8 cellular contexts compared by ENCODE assay signal in genomic region chr5:172897067-172897690, GRCh38.
DNase-seq lines count a peak whose midpoint lies in the region; ATAC-seq and TF ChIP-seq lines count a peak whose summit lies in the region.
"Not testable (repeated sequence)": the region's sequence is repeated elsewhere in the genome, so short reads cannot be mapped to it uniquely, and the experiment has no call there.

No MANE protein-coding gene starts in this region.

- H3K4me2 ChIP-seq in hepatocyte, result not testable (repeated sequence)
- peak overlapping the region; percentile 37 for H3K4me2 ChIP-seq in skeletal muscle satellite cell (ENCODE audit: low read length)

- TF ChIP-seq CTCF in CD8-positive, alpha-beta T cell (IDR thresholded peaks at IDR 0.05); hepatocyte (IDR thresholded peaks at IDR 0.05; ENCODE audit: poor library complexity); natural killer cell (IDR thresholded peaks at IDR 0.05); type B pancreatic cell (conservative IDR thresholded peaks at IDR 0.05): not testable (repeated sequence)

- not testable (repeated sequence) for H3K9me3 ChIP-seq in CD8-positive, alpha-beta T cell (ENCODE audit: low read length); adipocyte (ENCODE audit: control insufficient read depth, low read length); duodenal mucosa (ENCODE audit: control insufficient read depth in 1 of 2, low read length in 2 of 2); hepatocyte (ENCODE audit: low read depth); skeletal muscle satellite cell (replicated peaks; ENCODE audit: low read length)

- not testable (repeated sequence) for H3K36me3 ChIP-seq in CD8-positive, alpha-beta T cell (ENCODE audit: insufficient read depth, low read length); hepatocyte (replicated peaks; ENCODE audit: insufficient read depth, low read depth)
- H3K36me3 ChIP-seq in adipocyte (ENCODE audit: control insufficient read depth, insufficient read depth, low read length, severe bottlenecking), result peaks cover 42% of the 10 kb centered on the region
- H3K36me3 ChIP-seq in duodenal mucosa (ENCODE audit: control insufficient read depth in 1 of 2, insufficient read depth in 2 of 2, low read length in 2 of 2), result peaks cover 32 to 45% of the 10 kb centered on the region in 2 donors
- peaks cover 56% of the 10 kb centered on the region for H3K36me3 ChIP-seq in skeletal muscle satellite cell (ENCODE audit: insufficient read depth, low read length)

- not testable (repeated sequence) for H3K4me1 ChIP-seq in CD8-positive, alpha-beta T cell (ENCODE audit: insufficient read depth, low read length)
- H3K4me1 ChIP-seq in adipocyte (ENCODE audit: control insufficient read depth, insufficient read depth, low read length), result peaks cover 49% of the 10 kb centered on the region
- peaks cover 0 to 16% of the 10 kb centered on the region in 2 donors for H3K4me1 ChIP-seq in duodenal mucosa (ENCODE audit: control insufficient read depth in 1 of 2, insufficient read depth in 2 of 2, low read length in 2 of 2)
- peaks cover 22% of the 10 kb centered on the region for H3K4me1 ChIP-seq in hepatocyte (ENCODE audit: insufficient read depth)
- peaks cover 59% of the 10 kb centered on the region for H3K4me1 ChIP-seq in skeletal muscle satellite cell (ENCODE audit: control insufficient read depth, insufficient read depth, low read length)

- not testable (repeated sequence) for H4K20me1 ChIP-seq in hepatocyte (ENCODE audit: insufficient read depth, poor library complexity, severe bottlenecking)

- H3K9ac ChIP-seq in adipocyte (ENCODE audit: low read length), result peak overlapping the region; percentile 72
- peak overlapping the region in 1 of 2 donors; percentile 35 for H3K9ac ChIP-seq in duodenal mucosa (ENCODE audit: low read depth in 1 of 2, low read length in 2 of 2)
- peak overlapping the region; percentile 89 for H3K9ac ChIP-seq in skeletal muscle satellite cell (ENCODE audit: low read depth, low read length)

- 86% methylated on average over 9 of the region's 9 CpGs for WGBS in hepatocyte (ENCODE audit: low lambda C conversion rate, missing lambda C conversion rate)

- H3K4me3 ChIP-seq in CD8-positive, alpha-beta T cell (ENCODE audit: low read depth, low read length); hepatocyte; skeletal muscle satellite cell (ENCODE audit: low read length): not testable (repeated sequence)
- H3K4me3 ChIP-seq in adipocyte (ENCODE audit: low read length) (peak overlapping the region; percentile 64), duodenal mucosa (ENCODE audit: low read depth in 1 of 2, low read length in 2 of 2) (peak overlapping the region in 1 of 2 donors; percentile 34)

- not testable (repeated sequence) for H3K79me2 ChIP-seq in hepatocyte

- not testable (repeated sequence) for H3K4me1 Mint-ChIP-seq in CD8-positive, alpha-beta T cell (ENCODE audit: low read depth); T-helper 2 cell treated with Interferon-gamma antibody and Interleukin-4, amounts not matched to agents 5 μg/mL and 100 μg/mL, for 36 hours (ENCODE audit: low read depth)
- peaks cover 11 to 16% of the 10 kb centered on the region in 2 donors for H3K4me1 Mint-ChIP-seq in natural killer cell
- H3K4me1 Mint-ChIP-seq in type B pancreatic cell (ENCODE audit: unreplicated experiment), result peaks cover 45% of the 10 kb centered on the region

- not testable (repeated sequence) for H3K27me3 Mint-ChIP-seq in CD8-positive, alpha-beta T cell (ENCODE audit: low read depth); T-helper 2 cell treated with Interferon-gamma antibody and Interleukin-4, amounts not matched to agents 5 μg/mL and 100 μg/mL, for 36 hours (ENCODE audit: low read depth); natural killer cell (ENCODE audit: low read depth in 2 of 2); type B pancreatic cell

- H2AFZ ChIP-seq in hepatocyte, result not testable (repeated sequence)

- H3K9me2 ChIP-seq in hepatocyte (replicated peaks; ENCODE audit: insufficient read depth), result not testable (repeated sequence)

- not testable (repeated sequence) for H3K9me3 Mint-ChIP-seq in CD8-positive, alpha-beta T cell; T-helper 2 cell treated with Interferon-gamma antibody and Interleukin-4, amounts not matched to agents 5 μg/mL and 100 μg/mL, for 36 hours; natural killer cell; type B pancreatic cell

- peak overlapping the region; percentile 10 for H3K27ac ChIP-seq in CD8-positive, alpha-beta T cell (ENCODE audit: low read depth, low read length)
- H3K27ac ChIP-seq in duodenal mucosa (ENCODE audit: low read depth, low read length) (peak overlapping the region; percentile 86), hepatocyte (peak overlapping the region; percentile 91)

- not testable (repeated sequence) for H3K27me3 ChIP-seq in CD8-positive, alpha-beta T cell (ENCODE audit: insufficient read depth, low read length); adipocyte (replicated peaks; ENCODE audit: control insufficient read depth, insufficient read depth, low read length); duodenal mucosa (ENCODE audit: control insufficient read depth in 1 of 2, insufficient read depth in 2 of 2, low read length in 2 of 2); hepatocyte; skeletal muscle satellite cell (ENCODE audit: control insufficient read depth, insufficient read depth, low read length)

- not testable (repeated sequence) for ATAC-seq in CD8-positive, alpha-beta T cell
- peak in 2 of 3 donors; percentile 70 to 77 for ATAC-seq in natural killer cell

- intact Hi-C loops in CD8-positive, alpha-beta T cell (cut with DNase I, micrococcal nuclease); natural killer cell (cut with micrococcal nuclease): not testable (repeated sequence)

- CTCF ChIA-PET in CD8-positive, alpha-beta T cell (lab: Charles Lee), result interaction anchor here (1.4 to 3.1 kb wide), 2 partner anchors 35 to 125 kb away, joined by 4 to 11 read pairs; no protein-coding TSS in a partner anchor

- H3K36me3 Mint-ChIP-seq in CD8-positive, alpha-beta T cell, result peaks cover 59% of the 10 kb centered on the region
- not testable (repeated sequence) for H3K36me3 Mint-ChIP-seq in T-helper 2 cell treated with Interferon-gamma antibody and Interleukin-4, amounts not matched to agents 5 μg/mL and 100 μg/mL, for 36 hours (ENCODE audit: low read depth); natural killer cell
- H3K36me3 Mint-ChIP-seq in type B pancreatic cell, result peaks cover 11% of the 10 kb centered on the region

- not testable (repeated sequence) for DNase-seq in CD8-positive, alpha-beta T cell; T-helper 2 cell treated with Interferon-gamma antibody and Interleukin-4, amounts not matched to agents 5 μg/mL and 100 μg/mL, for 36 hours (ENCODE audit: low spot score); adipocyte (ENCODE audit: low read depth); hepatocyte (ENCODE audit: low spot score); natural killer cell; type B pancreatic cell (ENCODE audit: extremely low spot score, unreplicated experiment)

- H3K27ac Mint-ChIP-seq in CD8-positive, alpha-beta T cell, result not testable (repeated sequence)
- H3K27ac Mint-ChIP-seq in T-helper 2 cell treated with Interferon-gamma antibody and Interleukin-4, amounts not matched to agents 5 μg/mL and 100 μg/mL, for 36 hours, result peak overlapping the region; percentile 61
- peak overlapping the region in 1 of 2 donors; percentile 87 for H3K27ac Mint-ChIP-seq in natural killer cell
- peak overlapping the region; percentile 82 for H3K27ac Mint-ChIP-seq in type B pancreatic cell

- not testable (repeated sequence) for H3K4me3 Mint-ChIP-seq in CD8-positive, alpha-beta T cell; type B pancreatic cell
- peak overlapping the region; percentile 46 for H3K4me3 Mint-ChIP-seq in T-helper 2 cell treated with Interferon-gamma antibody and Interleukin-4, amounts not matched to agents 5 μg/mL and 100 μg/mL, for 36 hours
- peak overlapping the region; percentile 78 for H3K4me3 Mint-ChIP-seq in natural killer cell

- POLR2A ChIA-PET in CD8-positive, alpha-beta T cell (lab: Charles Lee), result interaction anchor here (0.6 kb wide), 1 partner anchor 1034 kb away, joined by 7 read pairs; no protein-coding TSS in a partner anchor

Comparison
In these comparisons a context has a peak if more than half of its experiments do, and no peak if none do; other contexts are left out.
1. H3K27ac ChIP-seq: peak in every context shown above with its lines; median percentile 91 in hepatocyte; 86 in duodenal mucosa; 10 in CD8-positive, alpha-beta T cell.